2 cellular contexts compared by ENCODE assay signal in genomic region chrX:107985032-107985431, GRCh38.
TF ChIP-seq lines count a peak whose summit lies in the region.

No MANE protein-coding gene starts in this region.

TF ChIP-seq in A549, 52 proteins besides CTCF, POLR2A, EP300 and RAD21:
- TF ChIP-seq NFE2L2 (conservative IDR thresholded peaks at IDR 0.05; ENCODE audit: low read length) (no peak), MAFK (IDR thresholded peaks at IDR 0.05; ENCODE audit: partially characterized antibody) (peak; percentile 86)

TF ChIP-seq in K562, 482 proteins besides CTCF, POLR2A, EP300 and RAD21:
- peak; percentile 60 for TF ChIP-seq MAFF (IDR thresholded peaks at IDR 0.05; ENCODE audit: low read length)
- TF ChIP-seq MAFG (tag; conservative IDR thresholded peaks at IDR 0.05) = peak; percentile 42; the same call in 1 of the 2 replicates
- peak; percentile 76 for TF ChIP-seq ZNF316 (IDR thresholded peaks at IDR 0.05)
- TF ChIP-seq POLR2G (IDR thresholded peaks at IDR 0.05; ENCODE audit: low read depth, low read length) = no peak
- TF ChIP-seq C11orf30 (IDR thresholded peaks at IDR 0.05; ENCODE audit: low read depth) = peak; percentile 37; the same call in 1 of the 2 replicates
- peak; percentile 71 for TF ChIP-seq MAFK (IDR thresholded peaks at IDR 0.05; ENCODE audit: low read length)
- no peak for TF ChIP-seq NONO (IDR thresholded peaks at IDR 0.05; ENCODE audit: low read depth in 2 of 2, low read length in 1 of 2)
